20 cellular contexts compared by ENCODE assay signal in genomic region chr16:16828913-16829398, GRCh38.
A peak's percentile ranks its signal among the peaks of the same experiment; 100 is the strongest.
DNase-seq lines count a peak whose midpoint lies in the region; ATAC-seq, FAIRE-seq and TF ChIP-seq lines count a peak whose summit lies in the region.
"Had no signal": no experiment of that assay in that cellular context is flagged by ENCODE, and none has a peak within 500 bp of the region (broad histone marks: within the 10 kb centered on the region; RNA-seq: fewer than 3 reads in every experiment).

No MANE protein-coding gene starts in this region.

- H3K4me3 Mint-ChIP-seq in activated naive CD8-positive, alpha-beta T cell treated with anti-CD3 and anti-CD28 coated beads, Interleukin-2, amount 50 U/mL, for 24 hours = no peak overlapping the region
- H3K4me3 Mint-ChIP-seq in activated naive CD8-positive, alpha-beta T cell treated with anti-CD3 and anti-CD28 coated beads for 36 hours = no peak overlapping the region
- no peak overlapping the region for H3K4me3 Mint-ChIP-seq in stimulated activated effector memory CD8-positive, alpha-beta T cell treated with anti-CD3 and anti-CD28 coated beads, Interleukin-12 subunit alpha, Interleukin-12 subunit beta, amount 100 ng/mL, for 72 hours
- H3K4me3 Mint-ChIP-seq: immature natural killer cell; natural killer cell treated with Interleukin-12 subunit alpha and Interleukin-12 subunit beta and Interleukin-15 and Interleukin-18, amount 100 ng/mL, for 72 hours had no signal

- no peak for FAIRE-seq in H54 (lab: Jason Lieb, UNC)

- no peaks in the 10 kb centered on the region for H3K36me3 Mint-ChIP-seq in activated naive CD8-positive, alpha-beta T cell treated with anti-CD3 and anti-CD28 coated beads, Interleukin-2, amount 50 U/mL, for 24 hours (ENCODE audit: low read depth)
- no peaks in the 10 kb centered on the region for H3K36me3 Mint-ChIP-seq in activated naive CD8-positive, alpha-beta T cell treated with anti-CD3 and anti-CD28 coated beads for 36 hours
- H3K36me3 Mint-ChIP-seq in stimulated activated effector memory CD8-positive, alpha-beta T cell treated with anti-CD3 and anti-CD28 coated beads, Interleukin-12 subunit alpha, Interleukin-12 subunit beta, amount 100 ng/mL, for 72 hours = no peaks in the 10 kb centered on the region
- H3K36me3 Mint-ChIP-seq: immature natural killer cell; natural killer cell treated with Interleukin-12 subunit alpha and Interleukin-12 subunit beta and Interleukin-15 and Interleukin-18, amount 100 ng/mL, for 72 hours had no signal

- peaks cover 26% of the 10 kb centered on the region for H3K27me3 Mint-ChIP-seq in activated naive CD8-positive, alpha-beta T cell treated with anti-CD3 and anti-CD28 coated beads, Interleukin-2, amount 50 U/mL, for 24 hours
- peaks cover 17% of the 10 kb centered on the region for H3K27me3 Mint-ChIP-seq in activated naive CD8-positive, alpha-beta T cell treated with anti-CD3 and anti-CD28 coated beads for 36 hours

- no peak for DNase-seq in activated naive CD8-positive, alpha-beta T cell treated with anti-CD3 and anti-CD28 coated beads, Interleukin-2, amount 50 U/mL, for 24 hours
- DNase-seq in activated naive CD8-positive, alpha-beta T cell treated with anti-CD3 and anti-CD28 coated beads for 36 hours = no peak
- DNase-seq in NCI-H510A treated with DMSO at 0.1 percent for 48 hours (lab: John Stamatoyannopoulos, UW) = peak; percentile 72
- peak; percentile 16 for DNase-seq in iPS-NIHi11 (ENCODE audit: low spot score)
- DNase-seq in H54 (ENCODE audit: insufficient read length, low spot score) = no peak
- no peak for DNase-seq in NCI-H2227 (lab: John Stamatoyannopoulos, UW; ENCODE audit: unreplicated experiment)
- DNase-seq in stimulated activated effector memory CD8-positive, alpha-beta T cell treated with anti-CD3 and anti-CD28 coated beads, Interleukin-12 subunit alpha, Interleukin-12 subunit beta, amount 100 ng/mL, for 72 hours (ENCODE audit: low spot score in 2 of 2) = no peak
- no peak for DNase-seq in stimulated activated CD4-positive, alpha-beta T cell treated with anti-CD3 and anti-CD28 coated beads, Interleukin-4, amount 100 ng/mL, for 1 hour
- DNase-seq: ACHN; activated CD4-positive, alpha-beta T cell treated with anti-CD3 and anti-CD28 coated beads for 1 hour; DMS53; immature natural killer cell; MM.1S; NCI-H1930; NCI-H774; SK-N-SH; T-helper 9 cell; tibial artery had no signal

- H3K4me1 Mint-ChIP-seq in activated naive CD8-positive, alpha-beta T cell treated with anti-CD3 and anti-CD28 coated beads, Interleukin-2, amount 50 U/mL, for 24 hours = peaks cover 8% of the 10 kb centered on the region
- no peaks in the 10 kb centered on the region for H3K4me1 Mint-ChIP-seq in activated naive CD8-positive, alpha-beta T cell treated with anti-CD3 and anti-CD28 coated beads for 36 hours
- H3K4me1 Mint-ChIP-seq in stimulated activated effector memory CD8-positive, alpha-beta T cell treated with anti-CD3 and anti-CD28 coated beads, Interleukin-12 subunit alpha, Interleukin-12 subunit beta, amount 100 ng/mL, for 72 hours = no peaks in the 10 kb centered on the region
- H3K4me1 Mint-ChIP-seq: immature natural killer cell had no signal

- H3K27ac Mint-ChIP-seq in activated naive CD8-positive, alpha-beta T cell treated with anti-CD3 and anti-CD28 coated beads, Interleukin-2, amount 50 U/mL, for 24 hours = no peak overlapping the region
- no peak overlapping the region for H3K27ac Mint-ChIP-seq in activated naive CD8-positive, alpha-beta T cell treated with anti-CD3 and anti-CD28 coated beads for 36 hours
- no peak overlapping the region for H3K27ac Mint-ChIP-seq in stimulated activated effector memory CD8-positive, alpha-beta T cell treated with anti-CD3 and anti-CD28 coated beads, Interleukin-12 subunit alpha, Interleukin-12 subunit beta, amount 100 ng/mL, for 72 hours
- H3K27ac Mint-ChIP-seq: immature natural killer cell; natural killer cell treated with Interleukin-12 subunit alpha and Interleukin-12 subunit beta and Interleukin-15 and Interleukin-18, amount 100 ng/mL, for 72 hours had no signal

- ATAC-seq in activated naive CD8-positive, alpha-beta T cell treated with anti-CD3 and anti-CD28 coated beads, Interleukin-2, amount 50 U/mL, for 24 hours = peak; percentile 46
- ATAC-seq in stimulated activated effector memory CD8-positive, alpha-beta T cell treated with anti-CD3 and anti-CD28 coated beads, Interleukin-12 subunit alpha, Interleukin-12 subunit beta, amount 100 ng/mL, for 72 hours = no peak
- ATAC-seq: gastroesophageal sphincter; natural killer cell treated with Interleukin-12 subunit alpha and Interleukin-12 subunit beta and Interleukin-15 and Interleukin-18, amount 100 ng/mL, for 72 hours had no signal

- TF ChIP-seq POLR2A in H54 (IDR thresholded peaks at IDR 0.05; ENCODE audit: low read depth, low read length) = no peak

- H3K9me3 Mint-ChIP-seq in activated naive CD8-positive, alpha-beta T cell treated with anti-CD3 and anti-CD28 coated beads, Interleukin-2, amount 50 U/mL, for 24 hours = peaks cover 5% of the 10 kb centered on the region
- no peaks in the 10 kb centered on the region for H3K9me3 Mint-ChIP-seq in activated naive CD8-positive, alpha-beta T cell treated with anti-CD3 and anti-CD28 coated beads for 36 hours
- no peaks in the 10 kb centered on the region for H3K9me3 Mint-ChIP-seq in stimulated activated effector memory CD8-positive, alpha-beta T cell treated with anti-CD3 and anti-CD28 coated beads, Interleukin-12 subunit alpha, Interleukin-12 subunit beta, amount 100 ng/mL, for 72 hours
- H3K9me3 Mint-ChIP-seq: natural killer cell treated with Interleukin-12 subunit alpha and Interleukin-12 subunit beta and Interleukin-15 and Interleukin-18, amount 100 ng/mL, for 72 hours had no signal

Comparison
In these comparisons a context has a peak if more than half of its experiments do, and no peak if none do; other contexts are left out.
1. DNase-seq: peak in NCI-H510A treated with DMSO at 0.1 percent for 48 hours (single experiment) and iPS-NIHi11 (single experiment); none in activated naive CD8-positive, alpha-beta T cell treated with anti-CD3 and anti-CD28 coated beads, Interleukin-2, amount 50 U/mL, for 24 hours (single experiment), activated naive CD8-positive, alpha-beta T cell treated with anti-CD3 and anti-CD28 coated beads for 36 hours (single experiment), H54 (single experiment), NCI-H2227 (single experiment), stimulated activated effector memory CD8-positive, alpha-beta T cell treated with anti-CD3 and anti-CD28 coated beads, Interleukin-12 subunit alpha, Interleukin-12 subunit beta, amount 100 ng/mL, for 72 hours (0 of 2) and stimulated activated CD4-positive, alpha-beta T cell treated with anti-CD3 and anti-CD28 coated beads, Interleukin-4, amount 100 ng/mL, for 1 hour (single experiment).